ENCODE assay signal across 35 cellular contexts in genomic region chr11:43982421-43982820, GRCh38. TPM values are rescaled to one million over a fixed set of nuclear protein-coding genes. Genes with fewer than 3 reads are reported as not detected.
"Had no signal": no experiment of that assay in that cellular context is flagged by ENCODE, and none has a peak within 500 bp of the region (broad histone marks: within the 10 kb centered on the region; RNA-seq: fewer than 3 reads in every experiment).

No MANE protein-coding gene starts in this region.

- H3K9me3 Mint-ChIP-seq: activated CD4-positive, alpha-beta memory T cell treated with anti-CD3 and anti-CD28 coated beads for 36 hours; activated CD4-positive, alpha-beta T cell treated with anti-CD3 and anti-CD28 coated beads, Interleukin-2, amount 10 ng/mL, durations not matched to agents 24 days and 14 days; activated naive CD4-positive, alpha-beta T cell treated with anti-CD3 and anti-CD28 coated beads for 36 hours; activated naive CD4-positive, alpha-beta T cell treated with anti-CD3 and anti-CD28 coated beads, Interleukin-2, amount 50 U/mL, for 72 hours; activated naive CD8-positive, alpha-beta T cell treated with anti-CD3 and anti-CD28 coated beads for 36 hours; activated T-cell treated with anti-CD3 and anti-CD28 coated beads, Interleukin-2, amount 50 U/mL, for 4 hours; activated T-helper 1 cell treated with anti-CD3 and anti-CD28 coated beads, Interleukin-12 subunit alpha, Interleukin-12 subunit beta, Interleukin-2, Interleukin-4 antibody, amounts not matched to agents 30 ng/mL and 10 ng/mL and 1 ng/mL, durations not matched to agents 14 hours and 24 hours and 36 hours; activated T-helper 17 cell treated with anti-CD3 and anti-CD28 coated beads, Interleukin-2, amount 50 U/mL, for 72 hours; T-helper 1 cell treated with Interleukin-12 subunit alpha and Interleukin-12 subunit beta and Interleukin-4 antibody, amounts not matched to agents 30 μg/mL and 1 μg/mL, for 36 hours; T-helper 2 cell treated with Interferon-gamma antibody and Interleukin-4, amounts not matched to agents 5 μg/mL and 100 μg/mL, for 36 hours had no signal

- DNase-seq: activated B cell treated with CpG ODN at 0.5 μM for 24 hours; activated CD4-positive, alpha-beta memory T cell treated with anti-CD3 and anti-CD28 coated beads for 36 hours; activated CD4-positive, alpha-beta T cell treated with anti-CD3 and anti-CD28 coated beads for 4 hours; activated CD4-positive, alpha-beta T cell treated with anti-CD3 and anti-CD28 coated beads, Interleukin-2, amount 10 ng/mL, durations not matched to agents 24 days and 14 days; activated CD4-positive, alpha-beta T cell treated with anti-CD3 and anti-CD28 coated beads, Interleukin-2, amount 50 U/mL, for 1 hour; activated CD4-positive, alpha-beta T cell treated with anti-CD3 and anti-CD28 coated beads, Interleukin-2, amount 50 U/mL, for 4 hours; activated CD4-positive, CD25-positive, alpha-beta regulatory T cell treated with anti-CD3 and anti-CD28 coated beads, Interleukin-2, amount 50 U/mL, for 72 hours; activated CD8-positive, alpha-beta memory T cell treated with anti-CD3 and anti-CD28 coated beads, Interleukin-2, amount 50 U/mL, for 4 hours; activated CD8-positive, alpha-beta T cell treated with anti-CD3 and anti-CD28 coated beads for 36 hours; activated effector memory CD4-positive, alpha-beta T cell treated with anti-CD3 and anti-CD28 coated beads, Interleukin-2, amount 50 U/mL, for 16 hours; activated gamma-delta T cell treated with Interleukin-2 at 50 U/mL for 16 hours; activated naive CD4-positive, alpha-beta T cell; activated naive CD4-positive, alpha-beta T cell treated with anti-CD3 and anti-CD28 coated beads for 36 hours; activated naive CD4-positive, alpha-beta T cell treated with anti-CD3 and anti-CD28 coated beads, Interleukin-2, amount 50 U/mL, for 16 hours; activated naive CD8-positive, alpha-beta T cell treated with anti-CD3 and anti-CD28 coated beads for 36 hours; activated T-cell treated with anti-CD3 and anti-CD28 coated beads for 4 hours; activated T-cell treated with anti-CD3 and anti-CD28 coated beads, Interleukin-2, amount 50 U/mL, for 1 hour; activated T-cell treated with anti-CD3 and anti-CD28 coated beads, Interleukin-2, amount 50 U/mL, for 4 hours; activated T-cell treated with anti-CD3 and anti-CD28 coated beads, Interleukin-2, amount 50 U/mL, for 72 hours; amniotic stem cell; aorta; body of pancreas; brain microvascular endothelial cell; central memory CD4-positive, alpha-beta T cell; T-helper 1 cell; T-helper 2 cell; T-helper 9 cell had no signal

- H3K36me3 Mint-ChIP-seq: activated CD4-positive, alpha-beta memory T cell treated with anti-CD3 and anti-CD28 coated beads for 36 hours; activated naive CD4-positive, alpha-beta T cell treated with anti-CD3 and anti-CD28 coated beads, Interleukin-2, amount 50 U/mL, for 72 hours; activated naive CD8-positive, alpha-beta T cell treated with anti-CD3 and anti-CD28 coated beads for 36 hours had no signal

- H3K4me3 Mint-ChIP-seq: activated B cell treated with CpG ODN at 0.5 μM for 24 hours; activated CD4-positive, alpha-beta memory T cell treated with anti-CD3 and anti-CD28 coated beads for 36 hours; activated CD4-positive, alpha-beta T cell treated with anti-CD3 and anti-CD28 coated beads, Interleukin-2, amount 10 ng/mL, durations not matched to agents 24 days and 14 days; activated CD8-positive, alpha-beta T cell treated with anti-CD3 and anti-CD28 coated beads for 36 hours; activated naive CD4-positive, alpha-beta T cell treated with anti-CD3 and anti-CD28 coated beads for 36 hours; activated naive CD8-positive, alpha-beta T cell treated with anti-CD3 and anti-CD28 coated beads for 36 hours; activated T-cell treated with anti-CD3 and anti-CD28 coated beads, Interleukin-2, amount 50 U/mL, for 4 hours; activated T-cell treated with anti-CD3 and anti-CD28 coated beads, Interleukin-2, amount 50 U/mL, for 72 hours; activated T-helper 1 cell treated with anti-CD3 and anti-CD28 coated beads, Interleukin-12 subunit alpha, Interleukin-12 subunit beta, Interleukin-2, Interleukin-4 antibody, amounts not matched to agents 30 ng/mL and 10 ng/mL and 1 ng/mL, durations not matched to agents 14 hours and 24 hours and 36 hours; activated T-helper 17 cell treated with anti-CD3 and anti-CD28 coated beads, Interleukin-2, amount 50 U/mL, for 72 hours; T-helper 1 cell treated with Interleukin-12 subunit alpha and Interleukin-12 subunit beta and Interleukin-4 antibody, amounts not matched to agents 30 μg/mL and 1 μg/mL, for 36 hours; T-helper 2 cell treated with Interferon-gamma antibody and Interleukin-4, amounts not matched to agents 5 μg/mL and 100 μg/mL, for 36 hours had no signal

- H3K4me3 ChIP-seq: adrenal gland, body of pancreas, breast epithelium had no signal

- H3K4me1 Mint-ChIP-seq: activated B cell treated with CpG ODN at 0.5 μM for 24 hours; activated CD4-positive, alpha-beta T cell treated with anti-CD3 and anti-CD28 coated beads, Interleukin-2, amount 10 ng/mL, durations not matched to agents 24 days and 14 days; activated naive CD8-positive, alpha-beta T cell treated with anti-CD3 and anti-CD28 coated beads for 36 hours; activated T-helper 17 cell treated with anti-CD3 and anti-CD28 coated beads, Interleukin-2, amount 50 U/mL, for 72 hours had no signal

- H3K27ac ChIP-seq: body of pancreas, brain microvascular endothelial cell, breast epithelium, VCaP had no signal

- ATAC-seq: activated CD8-positive, alpha-beta T cell treated with anti-CD3 and anti-CD28 coated beads for 36 hours; activated naive CD4-positive, alpha-beta T cell treated with anti-CD3 and anti-CD28 coated beads, Interleukin-2, amount 50 U/mL, for 72 hours; activated T-cell treated with anti-CD3 and anti-CD28 coated beads, Interleukin-2, amount 50 U/mL, for 72 hours; activated T-helper 17 cell treated with anti-CD3 and anti-CD28 coated beads, Interleukin-2, amount 50 U/mL, for 72 hours; body of pancreas had no signal

- H3K27ac Mint-ChIP-seq: activated B cell treated with CpG ODN at 0.5 μM for 24 hours; activated CD4-positive, alpha-beta memory T cell treated with anti-CD3 and anti-CD28 coated beads for 36 hours; activated CD4-positive, alpha-beta T cell treated with anti-CD3 and anti-CD28 coated beads, Interleukin-2, amount 10 ng/mL, durations not matched to agents 24 days and 14 days; activated CD8-positive, alpha-beta T cell treated with anti-CD3 and anti-CD28 coated beads for 36 hours; activated naive CD4-positive, alpha-beta T cell treated with anti-CD3 and anti-CD28 coated beads for 36 hours; activated naive CD4-positive, alpha-beta T cell treated with anti-CD3 and anti-CD28 coated beads, Interleukin-2, amount 50 U/mL, for 72 hours; activated naive CD8-positive, alpha-beta T cell treated with anti-CD3 and anti-CD28 coated beads for 36 hours; activated T-cell treated with anti-CD3 and anti-CD28 coated beads, Interleukin-2, amount 50 U/mL, for 72 hours; activated T-helper 1 cell treated with anti-CD3 and anti-CD28 coated beads, Interleukin-12 subunit alpha, Interleukin-12 subunit beta, Interleukin-2, Interleukin-4 antibody, amounts not matched to agents 30 ng/mL and 10 ng/mL and 1 ng/mL, durations not matched to agents 14 hours and 24 hours and 36 hours; activated T-helper 17 cell treated with anti-CD3 and anti-CD28 coated beads, Interleukin-2, amount 50 U/mL, for 72 hours; T-helper 1 cell treated with Interleukin-12 subunit alpha and Interleukin-12 subunit beta and Interleukin-4 antibody, amounts not matched to agents 30 μg/mL and 1 μg/mL, for 36 hours; T-helper 2 cell treated with Interferon-gamma antibody and Interleukin-4, amounts not matched to agents 5 μg/mL and 100 μg/mL, for 36 hours had no signal

RNA-seq across cellular contexts. Expression of gene C11orf96, which starts 40.0 kb away (rescaled TPM):
- total RNA-seq: activated B cell treated with CpG ODN at 0.5 μM for 24 hours had no signal
